13 cellular contexts compared by ENCODE assay signal in the genomic region with DNA sequence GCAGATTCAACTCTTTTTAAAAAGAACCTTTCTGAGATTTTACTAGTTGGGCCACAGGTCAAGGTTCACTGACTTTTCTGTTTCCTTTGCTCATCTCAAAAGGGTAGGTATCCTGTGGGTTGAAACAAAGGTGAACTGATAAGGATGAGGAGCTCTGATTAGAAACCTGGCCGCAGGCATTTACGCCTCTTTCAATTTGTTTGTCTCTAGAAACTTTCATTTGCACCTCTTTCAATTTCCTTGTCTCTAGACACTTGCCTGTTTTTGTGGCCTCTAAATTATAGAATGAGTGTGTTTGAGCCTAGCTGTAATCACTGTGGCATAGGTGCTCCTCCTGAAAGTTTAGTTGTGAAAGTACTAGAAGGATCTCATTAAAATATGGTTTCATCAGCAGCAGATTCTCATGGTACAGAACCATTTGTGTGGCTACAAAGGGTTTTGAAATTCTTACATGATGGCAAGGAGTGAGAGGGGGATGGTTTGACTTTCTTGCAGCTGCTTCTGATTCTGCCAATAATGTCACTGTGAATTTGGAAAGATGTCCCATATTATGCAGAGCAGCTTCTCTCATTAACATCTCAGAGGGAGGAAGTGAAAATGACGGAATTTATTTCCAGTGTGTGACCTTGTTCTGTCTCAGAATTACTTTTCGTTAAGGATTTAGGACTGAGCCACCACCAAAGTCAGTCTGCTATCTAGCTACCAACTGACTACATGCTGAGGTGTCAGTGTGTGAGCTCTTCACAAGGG.
A peak's percentile ranks its signal among the peaks of the same experiment; 100 is the strongest.
DNase-seq lines count a peak whose midpoint lies in the region; ATAC-seq and TF ChIP-seq lines count a peak whose summit lies in the region.
"Had no signal": no experiment of that assay in that cellular context is flagged by ENCODE, and none has a peak within 500 bp of the region (broad histone marks: within the 10 kb centered on the region; RNA-seq: fewer than 3 reads in every experiment).

No MANE protein-coding gene starts in this region.

- H3K4me1 ChIP-seq in Peyer's patch, result no peaks in the 10 kb centered on the region
- H3K4me1 ChIP-seq in spleen, result no peaks in the 10 kb centered on the region
- H3K4me1 ChIP-seq: testis had no signal

- TF ChIP-seq POLR2A in Peyer's patch (IDR thresholded peaks at IDR 0.05) (no peak), spleen (IDR thresholded peaks at IDR 0.05) (no peak)

- H3K36me3 ChIP-seq in Peyer's patch, result no peaks in the 10 kb centered on the region
- no peaks in the 10 kb centered on the region for H3K36me3 ChIP-seq in spleen
- H3K36me3 ChIP-seq: cardiac muscle cell, WERI-Rb-1 had no signal

- no peaks in the 10 kb centered on the region for H3K9me3 ChIP-seq in Peyer's patch
- no peaks in the 10 kb centered on the region for H3K9me3 ChIP-seq in spleen
- H3K9me3 ChIP-seq: testis had no signal

- H3K4me3 ChIP-seq in Peyer's patch, result no peak overlapping the region
- H3K4me3 ChIP-seq in spleen, result no peak overlapping the region
- H3K4me3 ChIP-seq: cardiac muscle cell, testis had no signal

- WGBS in spleen, 5 donors, result 67 to 83% (median 77%) methylated on average over 4 of the region's 4 CpGs

- intact Hi-C loops in spleen (cut with DNase I; ENCODE audit: low total_unique reads), result no loop called here

- TF ChIP-seq CTCF in Peyer's patch (IDR thresholded peaks at IDR 0.05) (no peak), spleen (IDR thresholded peaks at IDR 0.05 in 8 of 11, conservative IDR thresholded peaks at IDR 0.05 in 3 of 11) (no peak)

- H3K27me3 ChIP-seq in Peyer's patch, result no peaks in the 10 kb centered on the region
- no peaks in the 10 kb centered on the region for H3K27me3 ChIP-seq in spleen (replicated peaks in 1 of 7)
- H3K27me3 ChIP-seq: cardiac muscle cell, testis had no signal

- ATAC-seq in GM19025 (IDR thresholded peaks at IDR 0.05; ENCODE audit: low read depth, unreplicated experiment) (peak; percentile 75), GM21825 (IDR thresholded peaks at IDR 0.05; ENCODE audit: unreplicated experiment) (peak; percentile 73), HG03175 (IDR thresholded peaks at IDR 0.05; ENCODE audit: unreplicated experiment) (peak; percentile 74)
- ATAC-seq: SK-N-SH treated with all-trans-retinoic acid at 6 μM for 48 hours had no signal

- H3K27ac ChIP-seq in Peyer's patch, result no peak overlapping the region
- H3K27ac ChIP-seq in spleen, result no peak overlapping the region
- H3K27ac ChIP-seq: cardiac muscle cell, testis, WERI-Rb-1 had no signal

- DNase-seq in NCI-H524 (lab: John Stamatoyannopoulos, UW) (no peak), GF-D8 (lab: John Stamatoyannopoulos, UW) (no peak), Peyer's patch (no peak), spleen (no peak)
- DNase-seq: activated naive CD4-positive, alpha-beta T cell treated with anti-CD3 and anti-CD28 coated beads, Interleukin-2, amount 10 ng/mL, durations not matched to agents 7 days and 5 days; NCI-H1930; testis; WERI-Rb-1 had no signal
